ENCODE assay signal across 2 cellular contexts in the genomic region with DNA sequence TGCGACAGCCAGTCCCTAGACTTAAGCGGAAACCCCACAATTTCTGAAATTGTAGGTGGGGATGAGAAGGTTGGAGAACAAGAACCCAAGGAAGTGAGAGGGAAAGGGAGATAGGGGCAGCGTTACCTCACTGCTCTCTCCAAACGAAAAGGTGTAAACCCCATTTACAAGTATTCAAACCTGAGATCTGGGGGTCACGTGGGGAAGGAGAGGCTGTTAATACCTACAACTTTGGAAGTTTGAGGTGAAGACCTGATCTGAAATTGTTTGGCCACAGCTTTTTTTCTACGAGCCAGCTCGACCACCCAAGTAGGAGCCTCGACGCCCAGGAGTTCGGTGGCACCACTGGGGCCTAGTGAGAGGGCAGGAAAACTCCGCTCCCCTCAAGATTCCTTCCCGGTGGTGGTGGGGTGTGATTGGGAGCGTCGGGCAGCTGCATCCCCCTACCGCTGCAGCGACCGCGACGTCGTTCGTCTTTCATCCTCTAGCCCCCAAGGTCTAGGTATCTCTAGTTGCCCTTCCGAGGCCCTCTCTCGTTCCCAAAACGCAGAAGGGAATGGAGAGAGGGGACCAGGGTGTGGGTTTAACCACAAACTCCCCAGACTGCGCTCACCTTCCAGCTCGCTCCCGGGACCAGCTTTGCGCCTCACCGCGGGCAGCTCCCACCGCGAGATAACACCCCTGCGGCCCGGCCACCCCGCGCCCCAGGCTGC.
TF ChIP-seq lines count a peak whose summit lies in the region.

No MANE protein-coding gene starts in this region.

TF ChIP-seq in GM12878, 131 proteins besides CTCF, POLR2A, EP300 and RAD21:
- TF ChIP-seq, protein P1, sequence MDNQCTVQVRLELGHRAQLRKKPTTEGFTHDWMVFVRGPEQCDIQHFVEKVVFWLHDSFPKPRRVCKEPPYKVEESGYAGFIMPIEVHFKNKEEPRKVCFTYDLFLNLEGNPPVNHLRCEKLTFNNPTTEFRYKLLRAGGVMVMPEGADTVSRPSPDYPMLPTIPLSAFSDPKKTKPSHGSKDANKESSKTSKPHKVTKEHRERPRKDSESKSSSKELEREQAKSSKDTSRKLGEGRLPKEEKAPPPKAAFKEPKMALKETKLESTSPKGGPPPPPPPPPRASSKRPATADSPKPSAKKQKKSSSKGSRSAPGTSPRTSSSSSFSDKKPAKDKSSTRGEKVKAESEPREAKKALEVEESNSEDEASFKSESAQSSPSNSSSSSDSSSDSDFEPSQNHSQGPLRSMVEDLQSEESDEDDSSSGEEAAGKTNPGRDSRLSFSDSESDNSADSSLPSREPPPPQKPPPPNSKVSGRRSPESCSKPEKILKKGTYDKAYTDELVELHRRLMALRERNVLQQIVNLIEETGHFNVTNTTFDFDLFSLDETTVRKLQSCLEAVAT (IDR thresholded peaks at IDR 0.05): peak; percentile 83
- no peak for TF ChIP-seq FOXM1 (IDR thresholded peaks at IDR 0.05; ENCODE audit: low read depth, low read length)
- TF ChIP-seq RAD51 (IDR thresholded peaks at IDR 0.05): peak; percentile 22; the same call in 1 of the 2 replicates

TF ChIP-seq in liver, 16 proteins besides CTCF, POLR2A, EP300 and RAD21:
- TF ChIP-seq TAF1 (conservative IDR thresholded peaks at IDR 0.05): no peak
- no peak for TF ChIP-seq GABPA (IDR thresholded peaks at IDR 0.05 in 1 of 2, conservative IDR thresholded peaks at IDR 0.05 in 1 of 2)
- no peak for TF ChIP-seq EGR1 (IDR thresholded peaks at IDR 0.05; ENCODE audit: low read depth in 2 of 2)
- TF ChIP-seq, protein P2, sequence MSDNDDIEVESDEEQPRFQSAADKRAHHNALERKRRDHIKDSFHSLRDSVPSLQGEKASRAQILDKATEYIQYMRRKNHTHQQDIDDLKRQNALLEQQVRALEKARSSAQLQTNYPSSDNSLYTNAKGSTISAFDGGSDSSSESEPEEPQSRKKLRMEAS (IDR thresholded peaks at IDR 0.05): no peak
- TF ChIP-seq, protein P3, sequence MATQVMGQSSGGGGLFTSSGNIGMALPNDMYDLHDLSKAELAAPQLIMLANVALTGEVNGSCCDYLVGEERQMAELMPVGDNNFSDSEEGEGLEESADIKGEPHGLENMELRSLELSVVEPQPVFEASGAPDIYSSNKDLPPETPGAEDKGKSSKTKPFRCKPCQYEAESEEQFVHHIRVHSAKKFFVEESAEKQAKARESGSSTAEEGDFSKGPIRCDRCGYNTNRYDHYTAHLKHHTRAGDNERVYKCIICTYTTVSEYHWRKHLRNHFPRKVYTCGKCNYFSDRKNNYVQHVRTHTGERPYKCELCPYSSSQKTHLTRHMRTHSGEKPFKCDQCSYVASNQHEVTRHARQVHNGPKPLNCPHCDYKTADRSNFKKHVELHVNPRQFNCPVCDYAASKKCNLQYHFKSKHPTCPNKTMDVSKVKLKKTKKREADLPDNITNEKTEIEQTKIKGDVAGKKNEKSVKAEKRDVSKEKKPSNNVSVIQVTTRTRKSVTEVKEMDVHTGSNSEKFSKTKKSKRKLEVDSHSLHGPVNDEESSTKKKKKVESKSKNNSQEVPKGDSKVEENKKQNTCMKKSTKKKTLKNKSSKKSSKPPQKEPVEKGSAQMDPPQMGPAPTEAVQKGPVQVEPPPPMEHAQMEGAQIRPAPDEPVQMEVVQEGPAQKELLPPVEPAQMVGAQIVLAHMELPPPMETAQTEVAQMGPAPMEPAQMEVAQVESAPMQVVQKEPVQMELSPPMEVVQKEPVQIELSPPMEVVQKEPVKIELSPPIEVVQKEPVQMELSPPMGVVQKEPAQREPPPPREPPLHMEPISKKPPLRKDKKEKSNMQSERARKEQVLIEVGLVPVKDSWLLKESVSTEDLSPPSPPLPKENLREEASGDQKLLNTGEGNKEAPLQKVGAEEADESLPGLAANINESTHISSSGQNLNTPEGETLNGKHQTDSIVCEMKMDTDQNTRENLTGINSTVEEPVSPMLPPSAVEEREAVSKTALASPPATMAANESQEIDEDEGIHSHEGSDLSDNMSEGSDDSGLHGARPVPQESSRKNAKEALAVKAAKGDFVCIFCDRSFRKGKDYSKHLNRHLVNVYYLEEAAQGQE (IDR thresholded peaks at IDR 0.05): no peak
- TF ChIP-seq RXRA (IDR thresholded peaks at IDR 0.05): no peak
- TF ChIP-seq HNF4A (conservative IDR thresholded peaks at IDR 0.05): no peak
- TF ChIP-seq FOXA2 (IDR thresholded peaks at IDR 0.05): no peak
- TF ChIP-seq SP1 (IDR thresholded peaks at IDR 0.05): no peak
- TF ChIP-seq, protein P4, sequence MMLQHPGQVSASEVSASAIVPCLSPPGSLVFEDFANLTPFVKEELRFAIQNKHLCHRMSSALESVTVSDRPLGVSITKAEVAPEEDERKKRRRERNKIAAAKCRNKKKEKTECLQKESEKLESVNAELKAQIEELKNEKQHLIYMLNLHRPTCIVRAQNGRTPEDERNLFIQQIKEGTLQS (IDR thresholded peaks at IDR 0.05): no peak
- TF ChIP-seq NR2F2 (IDR thresholded peaks at IDR 0.05): no peak
- TF ChIP-seq, protein P5, sequence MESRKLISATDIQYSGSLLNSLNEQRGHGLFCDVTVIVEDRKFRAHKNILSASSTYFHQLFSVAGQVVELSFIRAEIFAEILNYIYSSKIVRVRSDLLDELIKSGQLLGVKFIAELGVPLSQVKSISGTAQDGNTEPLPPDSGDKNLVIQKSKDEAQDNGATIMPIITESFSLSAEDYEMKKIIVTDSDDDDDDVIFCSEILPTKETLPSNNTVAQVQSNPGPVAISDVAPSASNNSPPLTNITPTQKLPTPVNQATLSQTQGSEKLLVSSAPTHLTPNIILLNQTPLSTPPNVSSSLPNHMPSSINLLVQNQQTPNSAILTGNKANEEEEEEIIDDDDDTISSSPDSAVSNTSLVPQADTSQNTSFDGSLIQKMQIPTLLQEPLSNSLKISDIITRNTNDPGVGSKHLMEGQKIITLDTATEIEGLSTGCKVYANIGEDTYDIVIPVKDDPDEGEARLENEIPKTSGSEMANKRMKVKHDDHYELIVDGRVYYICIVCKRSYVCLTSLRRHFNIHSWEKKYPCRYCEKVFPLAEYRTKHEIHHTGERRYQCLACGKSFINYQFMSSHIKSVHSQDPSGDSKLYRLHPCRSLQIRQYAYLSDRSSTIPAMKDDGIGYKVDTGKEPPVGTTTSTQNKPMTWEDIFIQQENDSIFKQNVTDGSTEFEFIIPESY (IDR thresholded peaks at IDR 0.05): no peak
- no peak for TF ChIP-seq HNF4G (IDR thresholded peaks at IDR 0.05)
